ENCODE assay signal across 1 cellular context in the genomic region with DNA sequence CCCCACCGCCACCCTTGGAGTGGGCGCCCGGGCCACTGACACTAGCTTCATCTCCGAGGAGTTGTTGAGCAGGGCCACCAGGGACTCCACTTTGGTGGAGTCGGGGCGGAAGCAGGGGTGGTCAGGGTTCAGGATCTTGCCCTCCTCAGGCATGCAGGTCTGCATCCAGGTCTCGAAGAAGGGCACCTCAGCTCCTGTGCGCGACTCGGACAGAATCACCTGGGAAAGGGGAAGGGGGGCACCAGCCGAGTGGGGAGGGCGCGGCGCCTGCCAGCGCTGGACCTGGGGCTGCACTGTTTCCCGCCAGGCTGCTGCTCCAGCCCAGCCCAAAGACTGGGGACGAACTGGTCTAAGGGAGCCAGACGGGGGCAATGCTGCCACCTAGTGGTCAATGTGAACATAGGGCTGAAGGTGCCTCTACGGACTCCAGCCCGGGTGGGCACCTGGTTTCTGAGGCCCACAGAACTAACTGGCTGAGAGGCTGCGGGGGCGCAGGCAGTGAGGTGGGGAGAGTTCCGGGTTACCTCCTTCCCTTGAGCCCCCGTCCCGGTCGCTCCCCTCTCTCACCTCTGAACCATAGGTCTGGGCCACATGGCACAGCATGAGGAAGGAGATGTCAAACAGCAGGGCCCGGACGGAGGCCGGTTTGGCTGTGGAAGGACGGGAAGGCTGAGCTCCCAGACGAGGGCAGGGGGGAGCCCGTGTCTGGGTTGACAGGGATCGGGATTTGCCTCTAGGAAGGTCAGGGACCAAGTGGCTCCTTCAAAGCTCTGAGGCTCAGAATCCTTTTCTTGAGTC.
A peak's percentile ranks its signal among the peaks of the same experiment; 100 is the strongest.
TF ChIP-seq lines count a peak whose summit lies in the region.

No MANE protein-coding gene starts in this region.

TF ChIP-seq in HepG2, 621 proteins besides CTCF, POLR2A, EP300 and RAD21 (continued from another document and continues in another):
- TF ChIP-seq JARID2 (CRISPR knock-in tag; IDR thresholded peaks at IDR 0.05; ENCODE audit: insufficient replicate concordance) (no peak), ZNF441 (CRISPR knock-in tag; IDR thresholded peaks at IDR 0.05; ENCODE audit: borderline replicate concordance) (0 out of 2 replicates have a peak, but pooled peaks have one; percentile 34), PITX1 (CRISPR knock-in tag; IDR thresholded peaks at IDR 0.05) (no peak), KDM5B (CRISPR knock-in tag; IDR thresholded peaks at IDR 0.05; ENCODE audit: borderline replicate concordance) (peak; percentile 76; the same call in 1 of the 2 replicates), ZNF614 (CRISPR knock-in tag; IDR thresholded peaks at IDR 0.05; ENCODE audit: borderline replicate concordance) (no peak), TARDBP (CRISPR knock-in tag; IDR thresholded peaks at IDR 0.05) (peak; percentile 47; the same call in 1 of the 2 replicates), SP4 (CRISPR knock-in tag; IDR thresholded peaks at IDR 0.05) (peak; percentile 18; the same call in 1 of the 2 replicates), SRY (CRISPR knock-in tag; IDR thresholded peaks at IDR 0.05) (no peak), SUZ12 (IDR thresholded peaks at IDR 0.05; ENCODE audit: low read depth, low read length) (no peak), GATAD2A (CRISPR knock-in tag; IDR thresholded peaks at IDR 0.05) (0 out of 2 replicates have a peak, but pooled peaks have one; percentile 31), RXRA (CRISPR knock-in tag; IDR thresholded peaks at IDR 0.05) (peak; percentile 40; the same call in 1 of the 2 replicates), SMAD3 (CRISPR knock-in tag; IDR thresholded peaks at IDR 0.05) (0 out of 2 replicates have a peak, but pooled peaks have one; percentile 65), ZNF33B (CRISPR knock-in tag; IDR thresholded peaks at IDR 0.05) (0 out of 2 replicates have a peak, but pooled peaks have one; percentile 28), DNMT1 (CRISPR knock-in tag; IDR thresholded peaks at IDR 0.05) (0 out of 2 replicates have a peak, but pooled peaks have one; percentile 34), DPF2 (CRISPR knock-in tag; IDR thresholded peaks at IDR 0.05; ENCODE audit: borderline replicate concordance, low read depth) (no peak), RBFOX2 (IDR thresholded peaks at IDR 0.05; ENCODE audit: low read depth, low read length) (peak; percentile 34; the same call in 1 of the 2 replicates), ZNF572 (CRISPR knock-in tag; IDR thresholded peaks at IDR 0.05) (peak; percentile 12; the same call in 1 of the 2 replicates), UBTF (CRISPR knock-in tag; IDR thresholded peaks at IDR 0.05) (0 out of 2 replicates have a peak, but pooled peaks have one; percentile 18), ZNF646 (CRISPR knock-in tag; IDR thresholded peaks at IDR 0.05) (no peak), CSRNP1 (CRISPR knock-in tag; IDR thresholded peaks at IDR 0.05) (no peak), MZF1 (CRISPR knock-in tag; IDR thresholded peaks at IDR 0.05; ENCODE audit: borderline replicate concordance) (no peak), ZNF331 (CRISPR knock-in tag; IDR thresholded peaks at IDR 0.05) (peak; percentile 32; the same call in 1 of the 2 replicates), LCORL (IDR thresholded peaks at IDR 0.05) (no peak), LCORL (CRISPR knock-in tag; IDR thresholded peaks at IDR 0.05) (no peak), ZNF124 (CRISPR knock-in tag; IDR thresholded peaks at IDR 0.05) (peak; percentile 52; the same call in 1 of the 2 replicates), ZNF674 (CRISPR knock-in tag; IDR thresholded peaks at IDR 0.05; ENCODE audit: low read depth) (no peak)
- TF ChIP-seq, protein P1, sequence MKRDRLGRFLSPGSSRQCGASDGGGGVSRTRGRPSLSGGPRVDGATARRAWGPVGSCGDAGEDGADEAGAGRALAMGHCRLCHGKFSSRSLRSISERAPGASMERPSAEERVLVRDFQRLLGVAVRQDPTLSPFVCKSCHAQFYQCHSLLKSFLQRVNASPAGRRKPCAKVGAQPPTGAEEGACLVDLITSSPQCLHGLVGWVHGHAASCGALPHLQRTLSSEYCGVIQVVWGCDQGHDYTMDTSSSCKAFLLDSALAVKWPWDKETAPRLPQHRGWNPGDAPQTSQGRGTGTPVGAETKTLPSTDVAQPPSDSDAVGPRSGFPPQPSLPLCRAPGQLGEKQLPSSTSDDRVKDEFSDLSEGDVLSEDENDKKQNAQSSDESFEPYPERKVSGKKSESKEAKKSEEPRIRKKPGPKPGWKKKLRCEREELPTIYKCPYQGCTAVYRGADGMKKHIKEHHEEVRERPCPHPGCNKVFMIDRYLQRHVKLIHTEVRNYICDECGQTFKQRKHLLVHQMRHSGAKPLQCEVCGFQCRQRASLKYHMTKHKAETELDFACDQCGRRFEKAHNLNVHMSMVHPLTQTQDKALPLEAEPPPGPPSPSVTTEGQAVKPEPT (CRISPR knock-in tag; IDR thresholded peaks at IDR 0.05; ENCODE audit: low read depth) = no peak
- TF ChIP-seq, protein P2, sequence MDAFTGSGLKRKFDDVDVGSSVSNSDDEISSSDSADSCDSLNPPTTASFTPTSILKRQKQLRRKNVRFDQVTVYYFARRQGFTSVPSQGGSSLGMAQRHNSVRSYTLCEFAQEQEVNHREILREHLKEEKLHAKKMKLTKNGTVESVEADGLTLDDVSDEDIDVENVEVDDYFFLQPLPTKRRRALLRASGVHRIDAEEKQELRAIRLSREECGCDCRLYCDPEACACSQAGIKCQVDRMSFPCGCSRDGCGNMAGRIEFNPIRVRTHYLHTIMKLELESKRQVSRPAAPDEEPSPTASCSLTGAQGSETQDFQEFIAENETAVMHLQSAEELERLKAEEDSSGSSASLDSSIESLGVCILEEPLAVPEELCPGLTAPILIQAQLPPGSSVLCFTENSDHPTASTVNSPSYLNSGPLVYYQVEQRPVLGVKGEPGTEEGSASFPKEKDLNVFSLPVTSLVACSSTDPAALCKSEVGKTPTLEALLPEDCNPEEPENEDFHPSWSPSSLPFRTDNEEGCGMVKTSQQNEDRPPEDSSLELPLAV (CRISPR knock-in tag; conservative IDR thresholded peaks at IDR 0.05; ENCODE audit: low read depth) = no peak
- TF ChIP-seq, protein P3, sequence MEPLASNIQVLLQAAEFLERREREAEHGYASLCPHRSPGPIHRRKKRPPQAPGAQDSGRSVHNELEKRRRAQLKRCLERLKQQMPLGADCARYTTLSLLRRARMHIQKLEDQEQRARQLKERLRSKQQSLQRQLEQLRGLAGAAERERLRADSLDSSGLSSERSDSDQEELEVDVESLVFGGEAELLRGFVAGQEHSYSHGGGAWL (CRISPR knock-in tag; IDR thresholded peaks at IDR 0.05) = peak; percentile 49; the same call in 1 of the 2 replicates
- TF ChIP-seq, protein P4, sequence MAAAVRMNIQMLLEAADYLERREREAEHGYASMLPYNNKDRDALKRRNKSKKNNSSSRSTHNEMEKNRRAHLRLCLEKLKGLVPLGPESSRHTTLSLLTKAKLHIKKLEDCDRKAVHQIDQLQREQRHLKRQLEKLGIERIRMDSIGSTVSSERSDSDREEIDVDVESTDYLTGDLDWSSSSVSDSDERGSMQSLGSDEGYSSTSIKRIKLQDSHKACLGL (CRISPR knock-in tag; IDR thresholded peaks at IDR 0.05) = 0 out of 2 replicates have a peak, but pooled peaks have one; percentile 58
- TF ChIP-seq, protein P5, sequence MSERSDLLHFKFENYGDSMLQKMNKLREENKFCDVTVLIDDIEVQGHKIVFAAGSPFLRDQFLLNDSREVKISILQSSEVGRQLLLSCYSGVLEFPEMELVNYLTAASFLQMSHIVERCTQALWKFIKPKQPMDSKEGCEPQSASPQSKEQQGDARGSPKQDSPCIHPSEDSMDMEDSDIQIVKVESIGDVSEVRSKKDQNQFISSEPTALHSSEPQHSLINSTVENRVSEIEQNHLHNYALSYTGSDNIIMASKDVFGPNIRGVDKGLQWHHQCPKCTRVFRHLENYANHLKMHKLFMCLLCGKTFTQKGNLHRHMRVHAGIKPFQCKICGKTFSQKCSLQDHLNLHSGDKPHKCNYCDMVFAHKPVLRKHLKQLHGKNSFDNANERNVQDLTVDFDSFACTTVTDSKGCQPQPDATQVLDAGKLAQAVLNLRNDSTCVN (CRISPR knock-in tag; IDR thresholded peaks at IDR 0.05; ENCODE audit: borderline replicate concordance) = no peak
- TF ChIP-seq, protein P6, sequence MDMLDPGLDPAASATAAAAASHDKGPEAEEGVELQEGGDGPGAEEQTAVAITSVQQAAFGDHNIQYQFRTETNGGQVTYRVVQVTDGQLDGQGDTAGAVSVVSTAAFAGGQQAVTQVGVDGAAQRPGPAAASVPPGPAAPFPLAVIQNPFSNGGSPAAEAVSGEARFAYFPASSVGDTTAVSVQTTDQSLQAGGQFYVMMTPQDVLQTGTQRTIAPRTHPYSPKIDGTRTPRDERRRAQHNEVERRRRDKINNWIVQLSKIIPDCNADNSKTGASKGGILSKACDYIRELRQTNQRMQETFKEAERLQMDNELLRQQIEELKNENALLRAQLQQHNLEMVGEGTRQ (IDR thresholded peaks at IDR 0.05; ENCODE audit: low read depth, low read length) = no peak
- TF ChIP-seq, protein P6 (CRISPR knock-in tag; IDR thresholded peaks at IDR 0.05; ENCODE audit: borderline replicate concordance) = no peak
